31 cellular contexts compared by ENCODE assay signal in the genomic region with DNA sequence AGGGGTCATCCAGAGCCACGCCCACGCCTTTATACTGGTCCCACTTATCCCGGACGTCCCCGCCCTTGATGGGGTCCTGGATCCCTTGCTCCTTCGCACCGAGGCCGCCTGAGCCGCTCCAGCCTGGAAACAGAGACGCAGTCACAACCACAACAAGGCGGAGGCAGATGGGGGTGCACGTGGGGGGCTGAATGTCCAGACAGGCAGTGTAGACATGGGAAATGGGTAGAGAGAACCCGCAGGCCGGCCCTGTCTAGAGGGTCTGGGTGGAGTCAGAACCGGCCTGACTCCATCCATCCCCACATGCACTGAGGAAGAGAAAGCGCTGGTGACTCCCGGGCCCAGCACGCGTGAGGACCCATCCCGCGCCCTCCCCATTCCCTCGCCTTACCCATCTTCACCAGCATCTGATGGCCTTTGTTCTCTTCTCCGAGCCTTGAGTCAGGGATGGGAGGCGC. TPM values are rescaled to one million over a fixed set of nuclear protein-coding genes. Genes with fewer than 3 reads are reported as not detected.
"Had no signal": no experiment of that assay in that cellular context is flagged by ENCODE, and none has a peak within 500 bp of the region (broad histone marks: within the 10 kb centered on the region; RNA-seq: fewer than 3 reads in every experiment).

No MANE protein-coding gene starts in this region.

- DNase-seq: activated CD4-positive, alpha-beta T cell treated with anti-CD3 and anti-CD28 coated beads, Interleukin-2, amount 10 ng/mL, durations not matched to agents 7 days and 5 days; activated CD4-positive, CD25-positive, alpha-beta regulatory T cell treated with anti-CD3 and anti-CD28 coated beads, Interleukin-2, amount 50 U/mL, for 72 hours; activated CD8-positive, alpha-beta memory T cell treated with anti-CD3 and anti-CD28 coated beads, Interleukin-2, amount 10 ng/mL, durations not matched to agents 7 days and 5 days; activated CD8-positive, alpha-beta T cell treated with anti-CD3 and anti-CD28 coated beads for 36 hours; activated gamma-delta T cell treated with Interleukin-2 at 50 U/mL for 16 hours; activated T-cell treated with anti-CD3 and anti-CD28 coated beads for 4 hours; adrenal gland; central memory CD4-positive, alpha-beta T cell; dorsolateral prefrontal cortex; effector memory CD8-positive, alpha-beta T cell; foreskin melanocyte; immature natural killer cell; nephron progenitor cell; nucleus accumbens; small intestine; stimulated activated CD4-positive, alpha-beta T cell treated with anti-CD3 and anti-CD28 coated beads, Interleukin-2, amount 100 ng/mL, for 24 hours; stimulated activated naive CD8-positive, alpha-beta T cell treated with anti-CD3 and anti-CD28 coated beads, Interleukin-15, amount 100 ng/mL, for 72 hours had no signal

- ATAC-seq: activated CD8-positive, alpha-beta memory T cell treated with anti-CD3 and anti-CD28 coated beads, Interleukin-2, amount 10 ng/mL, durations not matched to agents 7 days and 5 days; activated CD8-positive, alpha-beta T cell treated with anti-CD3 and anti-CD28 coated beads for 36 hours; effector memory CD8-positive, alpha-beta T cell; esophagus mucosa; stimulated activated effector memory CD8-positive, alpha-beta T cell treated with anti-CD3 and anti-CD28 coated beads, Interleukin-12 subunit alpha, Interleukin-12 subunit beta, amount 100 ng/mL, for 72 hours; stimulated activated naive CD8-positive, alpha-beta T cell treated with anti-CD3 and anti-CD28 coated beads, Interleukin-15, amount 100 ng/mL, for 72 hours had no signal

- H3K4me1 ChIP-seq: adrenal gland, ascending aorta, tibial nerve had no signal

- H3K9me3 ChIP-seq: adrenal gland, ascending aorta, tibial nerve had no signal

- H3K27ac Mint-ChIP-seq: activated CD4-positive, alpha-beta T cell treated with anti-CD3 and anti-CD28 coated beads, Interleukin-2, amount 10 ng/mL, durations not matched to agents 7 days and 5 days; activated CD8-positive, alpha-beta memory T cell treated with anti-CD3 and anti-CD28 coated beads, Interleukin-2, amount 10 ng/mL, durations not matched to agents 7 days and 5 days; activated CD8-positive, alpha-beta T cell treated with anti-CD3 and anti-CD28 coated beads for 36 hours; activated naive CD8-positive, alpha-beta T cell; memory B cell; stimulated activated effector memory CD8-positive, alpha-beta T cell treated with anti-CD3 and anti-CD28 coated beads, Interleukin-12 subunit alpha, Interleukin-12 subunit beta, amount 100 ng/mL, for 72 hours had no signal

- H3K27me3 Mint-ChIP-seq: activated CD4-positive, alpha-beta T cell treated with anti-CD3 and anti-CD28 coated beads, Interleukin-2, amount 10 ng/mL, durations not matched to agents 7 days and 5 days; activated CD8-positive, alpha-beta memory T cell treated with anti-CD3 and anti-CD28 coated beads, Interleukin-2, amount 10 ng/mL, durations not matched to agents 7 days and 5 days; activated CD8-positive, alpha-beta T cell treated with anti-CD3 and anti-CD28 coated beads for 36 hours; activated naive CD8-positive, alpha-beta T cell; effector memory CD8-positive, alpha-beta T cell; memory B cell; stimulated activated naive CD8-positive, alpha-beta T cell treated with anti-CD3 and anti-CD28 coated beads, Interleukin-15, amount 100 ng/mL, for 72 hours had no signal

- H3K9me3 Mint-ChIP-seq: activated CD4-positive, alpha-beta T cell treated with anti-CD3 and anti-CD28 coated beads, Interleukin-2, amount 10 ng/mL, durations not matched to agents 7 days and 5 days; activated CD8-positive, alpha-beta T cell treated with anti-CD3 and anti-CD28 coated beads for 36 hours; effector memory CD8-positive, alpha-beta T cell; immature natural killer cell; memory B cell; nephron progenitor cell; stimulated activated effector memory CD8-positive, alpha-beta T cell treated with anti-CD3 and anti-CD28 coated beads, Interleukin-12 subunit alpha, Interleukin-12 subunit beta, amount 100 ng/mL, for 72 hours; stimulated activated naive CD8-positive, alpha-beta T cell treated with anti-CD3 and anti-CD28 coated beads, Interleukin-15, amount 100 ng/mL, for 72 hours had no signal

- H3K4me3 ChIP-seq: adrenal gland, ascending aorta, dorsolateral prefrontal cortex, tibial nerve had no signal

- FAIRE-seq: colon, endothelial cell of umbilical vein, small intestine had no signal

- H3K36me3 Mint-ChIP-seq: activated naive CD8-positive, alpha-beta T cell had no signal

- H3K4me1 Mint-ChIP-seq: memory B cell; nephron progenitor cell; stimulated activated naive CD8-positive, alpha-beta T cell treated with anti-CD3 and anti-CD28 coated beads, Interleukin-15, amount 100 ng/mL, for 72 hours had no signal

- H3K27ac ChIP-seq: adrenal gland, ascending aorta, tibial nerve, VCaP had no signal

- H3K4me3 Mint-ChIP-seq: activated CD4-positive, alpha-beta T cell treated with anti-CD3 and anti-CD28 coated beads, Interleukin-2, amount 10 ng/mL, durations not matched to agents 7 days and 5 days; activated CD8-positive, alpha-beta memory T cell treated with anti-CD3 and anti-CD28 coated beads, Interleukin-2, amount 10 ng/mL, durations not matched to agents 7 days and 5 days; activated CD8-positive, alpha-beta T cell treated with anti-CD3 and anti-CD28 coated beads for 36 hours; activated naive CD8-positive, alpha-beta T cell; effector memory CD8-positive, alpha-beta T cell; immature natural killer cell; memory B cell; nephron progenitor cell; stimulated activated effector memory CD8-positive, alpha-beta T cell treated with anti-CD3 and anti-CD28 coated beads, Interleukin-12 subunit alpha, Interleukin-12 subunit beta, amount 100 ng/mL, for 72 hours; stimulated activated naive CD8-positive, alpha-beta T cell treated with anti-CD3 and anti-CD28 coated beads, Interleukin-15, amount 100 ng/mL, for 72 hours had no signal

RNA-seq across cellular contexts. Expression of gene CALR3, which starts 23.3 kb away (rescaled TPM):
- total RNA-seq: activated CD4-positive, alpha-beta T cell treated with anti-CD3 and anti-CD28 coated beads, Interleukin-2, amount 10 ng/mL, durations not matched to agents 7 days and 5 days; activated CD8-positive, alpha-beta memory T cell treated with anti-CD3 and anti-CD28 coated beads, Interleukin-2, amount 10 ng/mL, durations not matched to agents 7 days and 5 days; activated CD8-positive, alpha-beta T cell treated with anti-CD3 and anti-CD28 coated beads for 36 hours; ascending aorta; endothelial cell of umbilical vein; esophagus mucosa; mononuclear cell; myocyte; sciatic nerve; T-helper 2 cell treated with Interferon-gamma antibody and Interleukin-4, amounts not matched to agents 100 ng/mL and 5 ng/mL, for 36 hours; tibial nerve; urinary bladder had no signal
- polyA plus RNA-seq: endothelial cell of umbilical vein, small intestine, urinary bladder had no signal
